ENCODE assay signal across 9 cellular contexts in genomic region chr1:209202826-209203439, GRCh38.
DNase-seq lines count a peak whose midpoint lies in the region; ATAC-seq and TF ChIP-seq lines count a peak whose summit lies in the region.
"Had no signal": no experiment of that assay in that cellular context is flagged by ENCODE, and none has a peak within 500 bp of the region (broad histone marks: within the 10 kb centered on the region; RNA-seq: fewer than 3 reads in every experiment).

No MANE protein-coding gene starts in this region.

- no peaks in the 10 kb centered on the region for H3K9me3 ChIP-seq in OCI-LY1 (ENCODE audit: low read length)
- no peaks in the 10 kb centered on the region for H3K9me3 ChIP-seq in neural cell (ENCODE audit: low read length)

- H3K9ac ChIP-seq in OCI-LY1 (ENCODE audit: low read length): no peak overlapping the region
- H3K9ac ChIP-seq in neural cell (ENCODE audit: low read length): no peak overlapping the region

- H3K4me1 ChIP-seq in OCI-LY1 (ENCODE audit: insufficient read depth, low read length, severe bottlenecking): no peaks in the 10 kb centered on the region

- TF ChIP-seq RAD21 in neural cell (conservative IDR thresholded peaks at IDR 0.05): peak; percentile 68

- H3K4me2 ChIP-seq in OCI-LY1 (ENCODE audit: low read length) (no peak overlapping the region), neural cell (ENCODE audit: low read length) (no peak overlapping the region)

- H2AFZ ChIP-seq in OCI-LY1 (ENCODE audit: low read length) (no peak overlapping the region), neural cell (ENCODE audit: low read depth, low read length) (no peak overlapping the region)

- TF ChIP-seq CTCF in OCI-LY1 (IDR thresholded peaks at IDR 0.05; ENCODE audit: low read length): peak; percentile 69; the same call in 1 of the 2 replicates
- TF ChIP-seq CTCF in neural cell (IDR thresholded peaks at IDR 0.05; ENCODE audit: poor library complexity, severe bottlenecking): peak; percentile 83

- H3F3A ChIP-seq in OCI-LY1 (ENCODE audit: insufficient read depth, low read length) (no peaks in the 10 kb centered on the region), neural cell (ENCODE audit: insufficient read depth, low read length, poor library complexity, severe bottlenecking) (no peaks in the 10 kb centered on the region)

- H3K4me3 ChIP-seq in OCI-LY1 (ENCODE audit: low read depth, low read length, poor library complexity, severe bottlenecking) (no peak overlapping the region), neural cell (ENCODE audit: low read length) (no peak overlapping the region)

- no peaks in the 10 kb centered on the region for H4K20me1 ChIP-seq in OCI-LY1 (ENCODE audit: insufficient read depth, low read length)
- no peaks in the 10 kb centered on the region for H4K20me1 ChIP-seq in neural cell (ENCODE audit: insufficient read depth)

- H3K79me2 ChIP-seq in OCI-LY1 (ENCODE audit: insufficient read depth, low read length) (no peaks in the 10 kb centered on the region), neural cell (replicated peaks; ENCODE audit: insufficient read depth, low read length) (no peaks in the 10 kb centered on the region)

- H3K36me3 ChIP-seq in OCI-LY1 (ENCODE audit: insufficient read depth, low read length) (no peaks in the 10 kb centered on the region), neural cell (ENCODE audit: insufficient read depth, low read length) (no peaks in the 10 kb centered on the region)

- DNase-seq in DMS53 (lab: John Stamatoyannopoulos, UW): peak; percentile 81
- peak; percentile 20 to 52 for DNase-seq in dermis microvascular lymphatic vessel endothelial cell (ENCODE audit: low read depth in 2 of 2)
- DNase-seq in stimulated activated CD4-positive, alpha-beta T cell treated with anti-CD3 and anti-CD28 coated beads, Interleukin-12 subunit alpha, Interleukin-12 subunit beta, amount 100 ng/mL, for 4 hours: no peak
- DNase-seq: activated B cell treated with CpG ODN at 0.5 μM for 24 hours had no signal

- H3K9me2 ChIP-seq in OCI-LY1 (ENCODE audit: low read depth, low read length): no peaks in the 10 kb centered on the region
- no peaks in the 10 kb centered on the region for H3K9me2 ChIP-seq in neural cell (ENCODE audit: insufficient read depth, low read length)

- ATAC-seq in HG03342 (IDR thresholded peaks at IDR 0.05; ENCODE audit: unreplicated experiment) (peak; percentile 44), HG02981 (IDR thresholded peaks at IDR 0.05; ENCODE audit: unreplicated experiment) (no peak), HG03175 (IDR thresholded peaks at IDR 0.05; ENCODE audit: unreplicated experiment) (no peak)

- no peak overlapping the region for H3K27ac ChIP-seq in OCI-LY1 (ENCODE audit: low read depth, low read length, poor library complexity, severe bottlenecking)
- peak overlapping the region; percentile 12 for H3K27ac ChIP-seq in neural cell (ENCODE audit: low read length)

- TF ChIP-seq EP300 in neural cell (conservative IDR thresholded peaks at IDR 0.05; ENCODE audit: poor library complexity, severe bottlenecking): no peak

- no peaks in the 10 kb centered on the region for H3K27me3 ChIP-seq in OCI-LY1 (ENCODE audit: insufficient read depth, low read length)
- H3K27me3 ChIP-seq in neural cell (ENCODE audit: insufficient read depth, low read depth, low read length): no peaks in the 10 kb centered on the region

TF ChIP-seq in neural cell, 6 proteins besides CTCF, POLR2A, EP300 and RAD21:
- no peak for TF ChIP-seq POLR2AphosphoS5 (IDR thresholded peaks at IDR 0.05)
- peak; percentile 78 for TF ChIP-seq SMC3 (conservative IDR thresholded peaks at IDR 0.05; ENCODE audit: poor library complexity)
